ENCODE assay signal across 8 cellular contexts in the genomic region with DNA sequence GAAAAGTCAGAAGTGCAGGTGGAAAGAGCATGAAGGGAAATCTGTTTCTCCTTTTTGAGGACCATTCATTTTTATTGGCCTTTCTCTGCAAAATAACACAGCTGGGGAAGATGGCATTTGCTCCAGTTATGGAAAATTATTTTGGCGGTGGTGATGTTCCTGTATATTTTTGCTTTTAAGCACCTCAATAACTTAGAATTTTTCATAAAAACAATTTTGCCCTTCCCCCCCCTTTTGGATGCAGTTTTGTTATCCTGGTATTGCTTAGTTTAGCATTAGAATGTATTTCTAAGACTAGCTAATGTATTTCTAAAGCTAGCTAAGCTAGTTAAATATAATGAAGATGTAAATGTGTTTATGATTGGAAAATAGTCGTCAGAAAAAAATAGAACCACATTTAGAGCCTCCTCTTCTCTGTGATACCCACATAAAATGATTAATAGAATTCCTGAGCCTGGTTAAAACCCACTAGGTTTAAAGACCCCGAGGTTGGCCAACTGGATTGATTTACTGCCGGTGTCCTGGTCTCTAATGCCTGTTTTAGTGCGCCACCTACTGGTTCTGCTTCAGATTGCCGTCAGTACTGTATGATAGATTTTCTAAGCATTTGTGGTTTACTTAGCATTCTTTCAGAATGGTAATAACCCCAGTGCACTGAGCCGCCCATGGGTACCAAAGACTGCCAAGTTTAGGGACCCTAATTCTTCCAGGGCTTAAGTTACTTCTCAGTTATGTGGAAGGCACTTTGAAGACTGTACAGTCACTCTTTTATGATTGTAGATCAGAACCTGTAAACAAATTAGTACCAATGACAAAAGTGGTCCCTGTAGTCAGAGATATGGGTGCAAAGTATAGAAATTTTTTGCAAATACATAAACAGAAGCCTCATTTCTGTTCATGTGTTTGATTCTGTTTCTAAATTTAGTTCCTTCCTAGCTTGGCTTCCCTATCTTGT. TPM values are rescaled to one million over a fixed set of nuclear protein-coding genes. Genes with fewer than 3 reads are reported as not detected.
DNase-seq lines count a peak whose midpoint lies in the region; ATAC-seq, FAIRE-seq and TF ChIP-seq lines count a peak whose summit lies in the region.

No MANE protein-coding gene starts in this region.

- BruUV-seq in HepG2 (replicated peaks; lab: Mats Ljungman, UMichigan): no TSS peak

- in situ Hi-C loops in HepG2 (cut with HindIII; ENCODE audit: extremely low pct_ligation_motif_present, low pct_unique_long_range_greater_than_20kb): no loop called here

- H3K27ac ChIP-seq in colonic mucosa (peak overlapping the region; percentile 98), HepG2 (ENCODE audit: extremely low read length, insufficient read depth, low read length) (peak overlapping the region; percentile 78)

- intact Hi-C loops in colonic mucosa (cut with DNase I) (loop anchor here (2.0 to 10.0 kb wide), 3 partner anchors 357 to 611 kb away; no protein-coding TSS in a partner anchor), HepG2 (cut with micrococcal nuclease; ENCODE audit: unreplicated experiment) (loop anchor here (1.0 to 10.0 kb wide), 6 partner anchors 57 to 613 kb away; no protein-coding TSS in a partner anchor)

- no peak for TF ChIP-seq POLR2A in GM12892 (IDR thresholded peaks at IDR 0.05; ENCODE audit: low read depth, low read length)
- TF ChIP-seq POLR2A in HepG2 (IDR thresholded peaks at IDR 0.05; ENCODE audit: insufficient read depth in 1 of 2, low read depth in 2 of 2, low read length in 2 of 2): no peak

- H3K79me2 ChIP-seq in HepG2 (ENCODE audit: insufficient read depth, low read length): peaks cover 98% of the 10 kb centered on the region

- H3K4me3 ChIP-seq in colonic mucosa: no peak overlapping the region
- H3K4me3 ChIP-seq in HepG2 (replicated peaks in 1 of 3; ENCODE audit: insufficient read depth in 1 of 3, low read depth in 2 of 3, low read length in 3 of 3): peak overlapping the region in 2 of 3 experiments; percentile 26 to 57; a peak in 2 of 6 replicates

- peaks cover 22% of the 10 kb centered on the region for H3K4me1 ChIP-seq in colonic mucosa
- peaks cover 73% of the 10 kb centered on the region for H3K4me1 ChIP-seq in HepG2 (ENCODE audit: insufficient read depth, low read length)

- POLR2A ChIA-PET in HepG2 (lab: Yijun Ruan, JAX): interaction anchor here (1.2 to 2.6 kb wide), 5 partner anchors 10 to 496 kb away, joined by 4 to 9 read pairs (median 6); no protein-coding TSS in a partner anchor

- H3K27me3 ChIP-seq in colonic mucosa (no peaks in the 10 kb centered on the region), HepG2 (ENCODE audit: control insufficient read depth in 1 of 2, insufficient read depth in 2 of 2, low read length in 2 of 2) (no peaks in the 10 kb centered on the region)

- H3K36me3 ChIP-seq in colonic mucosa (no peaks in the 10 kb centered on the region), HepG2 (replicated peaks in 1 of 2; ENCODE audit: control insufficient read depth in 1 of 2, insufficient read depth in 2 of 2, low read length in 2 of 2) (peaks cover 0 to 21% of the 10 kb centered on the region in 2 experiments; a peak in 3 of 5 replicates)

- H2AFZ ChIP-seq in HepG2 (ENCODE audit: low read length): no peak overlapping the region

- TF ChIP-seq RAD21 in HepG2 (CRISPR knock-in tag; IDR thresholded peaks at IDR 0.05): peak; percentile 88

- no peak for DNase-seq in GM12892 (ENCODE audit: insufficient read length)
- peak; percentile 48 for DNase-seq in NCI-H510A treated with DMSO at 0.1 percent for 48 hours (lab: John Stamatoyannopoulos, UW)
- peak; percentile 89 for DNase-seq in activated CD4-positive, alpha-beta T cell treated with anti-CD3 and anti-CD28 coated beads for 48 hours
- peak; percentile 93 for DNase-seq in colonic mucosa
- DNase-seq in HepG2 (ENCODE audit: low spot score): peak; percentile 77
- peak; percentile 76 for DNase-seq in stimulated activated CD4-positive, alpha-beta T cell treated with anti-CD3 and anti-CD28 coated beads, Interleukin-2, amount 100 ng/mL, for 4 hours (ENCODE audit: low read depth)

- CTCF ChIA-PET in HepG2 (lab: Yijun Ruan, JAX; ENCODE audit: low intra/inter-chr PET ratio, low total read pairs): interaction anchor here (1.9 to 3.0 kb wide), 3 partner anchors 356 to 613 kb away, joined by 9 to 32 read pairs (median 10); no protein-coding TSS in a partner anchor

- peak overlapping the region; percentile 81 for H3K4me2 ChIP-seq in HepG2 (ENCODE audit: low read depth, low read length)

- TF ChIP-seq CTCF in colonic mucosa (IDR thresholded peaks at IDR 0.05) (peak; percentile 90), HepG2 (CRISPR knock-in tag; IDR thresholded peaks at IDR 0.05) (peak; percentile 87)

- H3K9me3 ChIP-seq in colonic mucosa: no peaks in the 10 kb centered on the region
- H3K9me3 ChIP-seq in HepG2 (ENCODE audit: low read length): no peaks in the 10 kb centered on the region

- peak; percentile 79 for FAIRE-seq in GM12892 (lab: Jason Lieb, UNC)
- peak; percentile 54 for FAIRE-seq in HepG2 (lab: Jason Lieb, UNC)

- peaks cover 44% of the 10 kb centered on the region for H4K20me1 ChIP-seq in HepG2 (ENCODE audit: insufficient read depth, low read length)

- no peak for TF ChIP-seq EP300 in HepG2 (IDR thresholded peaks at IDR 0.05; ENCODE audit: low read depth in 2 of 2, low read length in 2 of 2)
- TF ChIP-seq EP300 in HepG2 (CRISPR knock-in tag; IDR thresholded peaks at IDR 0.05; ENCODE audit: borderline replicate concordance): no peak

- H3K9ac ChIP-seq in colonic mucosa (ENCODE audit: low read depth in 2 of 2, low read length in 2 of 2): peak overlapping the region; percentile 52 to 96
- peak overlapping the region; percentile 37 for H3K9ac ChIP-seq in HepG2 (ENCODE audit: insufficient read depth, low read depth, low read length)

- peak; percentile 54 for ATAC-seq in HG03342 (IDR thresholded peaks at IDR 0.05; ENCODE audit: unreplicated experiment)
- peak; percentile 13 for ATAC-seq in HepG2
- no peak for ATAC-seq in HG03280 (IDR thresholded peaks at IDR 0.05; ENCODE audit: unreplicated experiment)

- 12% methylated on average over 7 of the region's 7 CpGs for WGBS in HepG2 (ENCODE audit: low lambda C conversion rate)

TF ChIP-seq in HepG2, 621 proteins besides CTCF, POLR2A, EP300 and RAD21 (continues in another document):
- TF ChIP-seq TCF7L2 (IDR thresholded peaks at IDR 0.05; ENCODE audit: low read depth, low read length): no peak
- TF ChIP-seq, protein P1, sequence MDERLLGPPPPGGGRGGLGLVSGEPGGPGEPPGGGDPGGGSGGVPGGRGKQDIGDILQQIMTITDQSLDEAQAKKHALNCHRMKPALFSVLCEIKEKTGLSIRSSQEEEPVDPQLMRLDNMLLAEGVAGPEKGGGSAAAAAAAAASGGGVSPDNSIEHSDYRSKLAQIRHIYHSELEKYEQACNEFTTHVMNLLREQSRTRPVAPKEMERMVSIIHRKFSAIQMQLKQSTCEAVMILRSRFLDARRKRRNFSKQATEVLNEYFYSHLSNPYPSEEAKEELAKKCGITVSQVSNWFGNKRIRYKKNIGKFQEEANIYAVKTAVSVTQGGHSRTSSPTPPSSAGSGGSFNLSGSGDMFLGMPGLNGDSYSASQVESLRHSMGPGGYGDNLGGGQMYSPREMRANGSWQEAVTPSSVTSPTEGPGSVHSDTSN (CRISPR knock-in tag; IDR thresholded peaks at IDR 0.05): 0 out of 2 replicates have a peak, but pooled peaks have one; percentile 36
- TF ChIP-seq STAG1 (CRISPR knock-in tag; IDR thresholded peaks at IDR 0.05): peak; percentile 90
- no peak for TF ChIP-seq ZNF788 (CRISPR knock-in tag; IDR thresholded peaks at IDR 0.05; ENCODE audit: borderline replicate concordance)
- no peak for TF ChIP-seq MLLT10 (CRISPR knock-in tag; IDR thresholded peaks at IDR 0.05)
- peak; percentile 17 for TF ChIP-seq ZFP36 (IDR thresholded peaks at IDR 0.05; ENCODE audit: borderline replicate concordance, low read depth, low read length, partially characterized antibody)
- peak; percentile 24 for TF ChIP-seq AGO2 (optimal IDR thresholded peaks at IDR 0.05; ENCODE audit: low read depth, low read length)
- TF ChIP-seq AGO1 (IDR thresholded peaks at IDR 0.05; ENCODE audit: low read depth, low read length, poor library complexity, severe bottlenecking): no peak
- TF ChIP-seq SPEN (CRISPR knock-in tag; IDR thresholded peaks at IDR 0.05; ENCODE audit: low read depth): no peak
- peak; percentile 96 for TF ChIP-seq SMC3 (IDR thresholded peaks at IDR 0.05; ENCODE audit: low read length)
- no peak for TF ChIP-seq NR2F1 (CRISPR knock-in tag; IDR thresholded peaks at IDR 0.05)

RNA-seq across cellular contexts. Expression of a gene that starts 11.4 kb away (rescaled TPM):
- polyA plus RNA-seq in GM12892 (2012; ENCODE audit: missing spikeins): 3.3 TPM
- total RNA-seq in colonic mucosa (100 to 1,000 TPM in 1 of 2 donors, 10 to 100 TPM in 1; 87.1 to 116 TPM), HepG2 (2016; rRNA removed; fragmentation: Illumina TruSeq; extraction: Trizol) (29.1 and 45.2 TPM in 2 replicates)
- total RNA-seq in HepG2 (2016; cell fraction: cytosol; rRNA removed; fragmentation: Illumina TruSeq; extraction: Trizol; ENCODE audit: low read depth): 5.0 and 6.9 TPM in 2 replicates
- 29.1 and 39.1 TPM in 2 replicates for total RNA-seq in HepG2 (2016; cell fraction: insoluble cytoplasmic fraction; rRNA removed; fragmentation: Illumina TruSeq; extraction: Trizol)
- 27.0 and 29.9 TPM in 2 replicates for total RNA-seq in HepG2 (2016; cell fraction: membrane; rRNA removed; fragmentation: Illumina TruSeq; extraction: Trizol)
- total RNA-seq in HepG2 (2016; cell fraction: nucleus; rRNA removed; fragmentation: Illumina TruSeq; extraction: Trizol): 38.1 and 42.0 TPM in 2 replicates
- 32.2 and 37.8 TPM in 2 replicates for polyA plus RNA-seq in HepG2 (2011; rRNA removed)
- polyA plus RNA-seq in HepG2 (2011; cell fraction: cytosol; rRNA removed): 23.4 and 26.9 TPM in 2 replicates
- 34.9 and 36.5 TPM in 2 replicates for polyA plus RNA-seq in HepG2 (2011; cell fraction: nucleus; rRNA removed)
- 35.9 and 36.8 TPM in 2 replicates for polyA plus RNA-seq in HepG2 (2012)
- 12.2 and 13.0 TPM in 2 replicates for polyA plus RNA-seq in HepG2 (2016; cell fraction: cytosol; fragmentation: Illumina TruSeq; extraction: Trizol; ENCODE audit: low read depth)
- 46.7 and 48.9 TPM in 2 replicates for polyA plus RNA-seq in HepG2 (2016; cell fraction: insoluble cytoplasmic fraction; fragmentation: Illumina TruSeq; extraction: Trizol; ENCODE audit: low read depth)
- 28.6 and 30.0 TPM in 2 replicates for polyA plus RNA-seq in HepG2 (2016; cell fraction: membrane; fragmentation: Illumina TruSeq; extraction: Trizol; ENCODE audit: low read depth)
- polyA plus RNA-seq in HepG2 (2016; cell fraction: nucleus; fragmentation: Illumina TruSeq; extraction: Trizol; ENCODE audit: insufficient read depth, low read depth): 40.1 and 41.8 TPM in 2 replicates
- 23.8 and 59.2 TPM in 2 replicates for polyA minus RNA-seq in HepG2 (2011; rRNA and poly(A)+ RNA removed; ENCODE audit: low replicate concordance)
- 32.1 and 36.4 TPM in 2 replicates for polyA minus RNA-seq in HepG2 (2011; cell fraction: cytosol; rRNA and poly(A)+ RNA removed)
- polyA minus RNA-seq in HepG2 (2011; cell fraction: nucleus; rRNA and poly(A)+ RNA removed): 148 and 153 TPM in 2 replicates
